ENCODE assay signal across 1 cellular context in genomic region chr14:39219075-39219499, GRCh38.
TF ChIP-seq lines count a peak whose summit lies in the region.

No MANE protein-coding gene starts in this region.

TF ChIP-seq in HepG2, 621 proteins besides CTCF, POLR2A, EP300 and RAD21 (continued from another document and continues in another):
- TF ChIP-seq ZFP36 (IDR thresholded peaks at IDR 0.05; ENCODE audit: borderline replicate concordance, low read depth, low read length, partially characterized antibody) (no peak), RARG (CRISPR knock-in tag; IDR thresholded peaks at IDR 0.05; ENCODE audit: low read depth) (no peak), ZNF703 (CRISPR knock-in tag; IDR thresholded peaks at IDR 0.05; ENCODE audit: borderline replicate concordance) (no peak), RXRB (CRISPR knock-in tag; IDR thresholded peaks at IDR 0.05; ENCODE audit: borderline replicate concordance) (peak; percentile 82), RBAK (CRISPR knock-in tag; IDR thresholded peaks at IDR 0.05) (no peak), ZNF790 (CRISPR knock-in tag; IDR thresholded peaks at IDR 0.05; ENCODE audit: borderline replicate concordance) (no peak), IRF2 (CRISPR knock-in tag; IDR thresholded peaks at IDR 0.05) (peak; percentile 70; the same call in 1 of the 2 replicates), TAF1 (CRISPR knock-in tag; IDR thresholded peaks at IDR 0.05) (no peak), ZSCAN30 (CRISPR knock-in tag; IDR thresholded peaks at IDR 0.05) (no peak), RFX3 (CRISPR knock-in tag; IDR thresholded peaks at IDR 0.05) (no peak), ZNF512 (CRISPR knock-in tag; IDR thresholded peaks at IDR 0.05) (no peak), RERE (CRISPR knock-in tag; IDR thresholded peaks at IDR 0.05; ENCODE audit: low read depth) (no peak), ZNF569 (CRISPR knock-in tag; IDR thresholded peaks at IDR 0.05; ENCODE audit: borderline replicate concordance) (no peak), NR2F2 (IDR thresholded peaks at IDR 0.05; ENCODE audit: borderline replicate concordance, low read depth) (no peak), ZNF281 (CRISPR knock-in tag; IDR thresholded peaks at IDR 0.05; ENCODE audit: borderline replicate concordance) (peak; percentile 8; the same call in 1 of the 2 replicates), ZNF512B (CRISPR knock-in tag; IDR thresholded peaks at IDR 0.05; ENCODE audit: borderline replicate concordance) (no peak), ZNF605 (CRISPR knock-in tag; IDR thresholded peaks at IDR 0.05) (peak; percentile 57; the same call in 1 of the 2 replicates), ZNF260 (CRISPR knock-in tag; IDR thresholded peaks at IDR 0.05; ENCODE audit: borderline replicate concordance, low read depth) (no peak), ZSCAN29 (CRISPR knock-in tag; conservative IDR thresholded peaks at IDR 0.05) (no peak), ZNF138 (CRISPR knock-in tag; IDR thresholded peaks at IDR 0.05; ENCODE audit: low read depth) (no peak), ZNF292 (CRISPR knock-in tag; IDR thresholded peaks at IDR 0.05; ENCODE audit: borderline replicate concordance, low read depth) (no peak), ZBTB21 (CRISPR knock-in tag; IDR thresholded peaks at IDR 0.05) (no peak), ZBTB39 (CRISPR knock-in tag; IDR thresholded peaks at IDR 0.05) (peak; percentile 57; the same call in 1 of the 2 replicates), TOPORS (CRISPR knock-in tag; IDR thresholded peaks at IDR 0.05) (no peak), ETV6 (CRISPR knock-in tag; conservative IDR thresholded peaks at IDR 0.05) (no peak), MYNN (CRISPR knock-in tag; IDR thresholded peaks at IDR 0.05; ENCODE audit: low read depth) (no peak), RORA (CRISPR knock-in tag; IDR thresholded peaks at IDR 0.05) (no peak), ZBTB14 (CRISPR knock-in tag; IDR thresholded peaks at IDR 0.05) (no peak), HMG20A (CRISPR knock-in tag; IDR thresholded peaks at IDR 0.05; ENCODE audit: borderline replicate concordance) (0 out of 2 replicates have a peak, but pooled peaks have one; percentile 44), ZBTB10 (CRISPR knock-in tag; IDR thresholded peaks at IDR 0.05; ENCODE audit: borderline replicate concordance) (no peak), ZNF335 (CRISPR knock-in tag; IDR thresholded peaks at IDR 0.05) (no peak)
